Comparison of ENCODE assay signal across 20 cellular contexts in the genomic region with DNA sequence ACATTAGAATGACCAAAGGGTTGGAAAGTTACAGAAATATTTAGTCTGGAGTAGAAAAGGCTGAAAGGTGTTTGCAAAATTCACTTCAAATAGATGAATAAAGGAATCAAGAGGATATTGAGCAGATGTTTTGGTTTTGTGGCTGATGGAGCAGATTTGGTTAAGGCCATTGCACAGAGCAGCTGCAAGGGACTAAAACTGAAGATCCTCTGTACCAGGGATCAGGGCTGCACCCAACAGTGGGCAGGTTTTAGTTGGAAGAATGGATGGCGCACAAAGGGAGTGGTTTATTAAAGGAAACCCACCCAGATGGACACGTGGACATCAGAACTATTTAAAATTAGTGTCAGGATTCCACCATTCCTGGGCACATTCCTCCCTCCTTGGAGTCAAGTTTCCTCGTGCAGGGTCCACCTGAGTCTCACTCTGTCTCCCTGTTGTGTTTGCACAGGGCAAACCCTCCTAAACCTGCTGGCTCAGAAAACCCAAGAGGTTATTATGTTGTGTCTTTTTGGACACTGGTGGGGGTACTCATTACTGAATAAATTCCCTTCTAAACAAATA. TPM values are rescaled to one million over a fixed set of nuclear protein-coding genes. Genes with fewer than 3 reads are reported as not detected.
DNase-seq lines count a peak whose midpoint lies in the region; TF ChIP-seq lines count a peak whose summit lies in the region.
"Had no signal": no experiment of that assay in that cellular context is flagged by ENCODE, and none has a peak within 500 bp of the region (broad histone marks: within the 10 kb centered on the region; RNA-seq: fewer than 3 reads in every experiment).

No MANE protein-coding gene starts in this region.

- peak overlapping the region; percentile 57 to 80 for H3K27ac ChIP-seq in esophagus (ENCODE audit: low read depth in 2 of 2, low read length in 1 of 2)
- H3K27ac ChIP-seq in temporal lobe (ENCODE audit: low read depth, low read length): peak overlapping the region; percentile 39
- H3K27ac ChIP-seq in hepatocyte: no peak overlapping the region
- H3K27ac ChIP-seq: body of pancreas, coronary artery, GM23248, neural progenitor cell, RWPE1 had no signal

- H3K4me1 ChIP-seq in esophagus (ENCODE audit: control insufficient read depth in 2 of 2, insufficient read depth in 2 of 2, low read length in 1 of 2) (peaks cover 2 to 6% of the 10 kb centered on the region in 2 donors), hepatocyte (ENCODE audit: insufficient read depth) (peaks cover 7% of the 10 kb centered on the region)
- H3K4me1 ChIP-seq: body of pancreas had no signal

- H3K9me3 ChIP-seq in esophagus (ENCODE audit: control insufficient read depth in 2 of 2, insufficient read depth in 1 of 2, low read depth in 1 of 2, low read length in 1 of 2) (no peaks in the 10 kb centered on the region), hepatocyte (ENCODE audit: low read depth) (no peaks in the 10 kb centered on the region)
- H3K9me3 ChIP-seq: body of pancreas, stomach had no signal

- no peaks in the 10 kb centered on the region for H3K9me2 ChIP-seq in hepatocyte (replicated peaks; ENCODE audit: insufficient read depth)

- H3K4me3 ChIP-seq in esophagus (ENCODE audit: low read depth in 1 of 2, low read length in 2 of 2) (no peak overlapping the region), hepatocyte (no peak overlapping the region)
- H3K4me3 ChIP-seq: body of pancreas, coronary artery, GM12878, GM23248, neural progenitor cell, stomach had no signal

- H3K4me2 ChIP-seq in hepatocyte: no peak overlapping the region

- H3K27me3 ChIP-seq in esophagus (ENCODE audit: control insufficient read depth in 1 of 2, insufficient read depth in 2 of 2, low read length in 2 of 2) (no peaks in the 10 kb centered on the region), hepatocyte (no peaks in the 10 kb centered on the region)
- H3K27me3 ChIP-seq: body of pancreas, neural progenitor cell had no signal

- peak; percentile 33 for DNase-seq in NCI-H748 (lab: John Stamatoyannopoulos, UW; ENCODE audit: unreplicated experiment)
- no peak for DNase-seq in NCI-H748 treated with DMSO at 0.1 percent for 48 hours (lab: John Stamatoyannopoulos, UW)
- peak; percentile 75 for DNase-seq in NCI-H2029 (lab: John Stamatoyannopoulos, UW)
- no peak for DNase-seq in hepatocyte (ENCODE audit: low spot score)
- DNase-seq in NCI-H2227 treated with DMSO at 0.1 percent for 48 hours (lab: John Stamatoyannopoulos, UW): no peak
- no peak for DNase-seq in NCI-H345 treated with DMSO at 0.1 percent for 48 hours (lab: John Stamatoyannopoulos, UW; ENCODE audit: unreplicated experiment)
- DNase-seq: activated CD4-positive, alpha-beta T cell treated with anti-CD3 and anti-CD28 coated beads for 36 hours; activated CD8-positive, alpha-beta memory T cell treated with anti-CD3 and anti-CD28 coated beads, Interleukin-2, amount 10 ng/mL, durations not matched to agents 7 days and 5 days; body of pancreas; endodermal cell; NCI-H226; stimulated activated CD4-positive, alpha-beta T cell treated with anti-CD3 and anti-CD28 coated beads, Interleukin-4, amount 100 ng/mL, for 24 hours had no signal

- WGBS in esophagus, 2 donors: 49 to 50% methylated on average over 3 of the region's 3 CpGs
- WGBS in hepatocyte (ENCODE audit: low lambda C conversion rate, missing lambda C conversion rate): 58% methylated on average over 3 of the region's 3 CpGs

- H3K79me2 ChIP-seq in hepatocyte: no peaks in the 10 kb centered on the region

- no peak for TF ChIP-seq CTCF in hepatocyte (IDR thresholded peaks at IDR 0.05; ENCODE audit: poor library complexity)

- no peak overlapping the region for H2AFZ ChIP-seq in hepatocyte
- H2AFZ ChIP-seq: GM23248, neural progenitor cell had no signal

- no peaks in the 10 kb centered on the region for H4K20me1 ChIP-seq in hepatocyte (ENCODE audit: insufficient read depth, poor library complexity, severe bottlenecking)

- H3K36me3 ChIP-seq in esophagus (ENCODE audit: control insufficient read depth in 2 of 2, insufficient read depth in 2 of 2, low read length in 1 of 2) (no peaks in the 10 kb centered on the region), hepatocyte (replicated peaks; ENCODE audit: insufficient read depth, low read depth) (no peaks in the 10 kb centered on the region)
- H3K36me3 ChIP-seq: neural progenitor cell, stomach had no signal

RNA-seq across cellular contexts. Expression of a gene that starts 9.2 kb away (rescaled TPM):
- polyA plus RNA-seq in esophagus: 10 to 100 TPM; 63.0 to 70.1 TPM
- 34.2 TPM for total RNA-seq in temporal lobe
- 78.2 and 87.7 TPM in 2 replicates for total RNA-seq in hepatocyte
- polyA plus RNA-seq in hepatocyte: 68.2 and 83.1 TPM in 2 replicates

Comparison
In these comparisons a context has a peak if more than half of its experiments do, and no peak if none do; other contexts are left out.
1. DNase-seq: peak in NCI-H748 (single experiment) and NCI-H2029 (single experiment); none in NCI-H748 treated with DMSO at 0.1 percent for 48 hours (single experiment), hepatocyte (single experiment), NCI-H2227 treated with DMSO at 0.1 percent for 48 hours (single experiment) and NCI-H345 treated with DMSO at 0.1 percent for 48 hours (single experiment).